ENCODE assay signal across 13 cellular contexts in genomic region chr1:24970399-24970753, GRCh38. TPM values are rescaled to one million over a fixed set of nuclear protein-coding genes. Genes with fewer than 3 reads are reported as not detected.
DNase-seq lines count a peak whose midpoint lies in the region; ATAC-seq and TF ChIP-seq lines count a peak whose summit lies in the region.
"Had no signal": no experiment of that assay in that cellular context is flagged by ENCODE, and none has a peak within 500 bp of the region (broad histone marks: within the 10 kb centered on the region; RNA-seq: fewer than 3 reads in every experiment).

No MANE protein-coding gene starts in this region.

- H4K20me1 ChIP-seq in BLaER1 treated with 17β-estradiol and CSF1 and Interleukin-3, amounts not matched to agents 10 nM and 100 nM, result no peaks in the 10 kb centered on the region

- H3K27ac Mint-ChIP-seq in activated naive CD8-positive, alpha-beta T cell treated with anti-CD3 and anti-CD28 coated beads, Interleukin-2, amount 10 ng/mL, durations not matched to agents 7 days and 5 days, result peak overlapping the region; percentile 91
- H3K27ac Mint-ChIP-seq: type B pancreatic cell had no signal

- peak overlapping the region in 10 of 11 experiments; percentile 31 to 78 (median 70); a peak in 13 of 22 replicates for H3K4me2 ChIP-seq in BLaER1 treated with 17β-estradiol and CSF1 and Interleukin-3, amounts not matched to agents 10 nM and 100 nM

- H3K4me3 Mint-ChIP-seq in activated naive CD8-positive, alpha-beta T cell treated with anti-CD3 and anti-CD28 coated beads, Interleukin-2, amount 10 ng/mL, durations not matched to agents 7 days and 5 days, result peak overlapping the region; percentile 85
- H3K4me3 Mint-ChIP-seq: type B pancreatic cell had no signal

- no peak overlapping the region for H3K27ac ChIP-seq in BLaER1 treated with 17β-estradiol and CSF1 and Interleukin-3, amounts not matched to agents 10 nM and 100 nM
- H3K27ac ChIP-seq in left lung (no peak overlapping the region), testis (no peak overlapping the region), right cardiac atrium (ENCODE audit: low read length) (no peak overlapping the region)
- H3K27ac ChIP-seq: esophagus squamous epithelium had no signal

- H3K36me3 ChIP-seq in BLaER1 treated with 17β-estradiol and CSF1 and Interleukin-3, amounts not matched to agents 10 nM and 100 nM, result no peaks in the 10 kb centered on the region
- H3K36me3 ChIP-seq in left lung (no peaks in the 10 kb centered on the region), testis (ENCODE audit: low read depth, missing control alignments) (no peaks in the 10 kb centered on the region)
- H3K36me3 ChIP-seq: esophagus squamous epithelium had no signal

- TF ChIP-seq CTCF in left lung (IDR thresholded peaks at IDR 0.05), result no peak
- no peak for TF ChIP-seq CTCF in testis (IDR thresholded peaks at IDR 0.05)

- WGBS in testis, 2 donors, result 38% methylated on average over 13 of the region's 13 CpGs; no CpG with 5 or more reads in 1 of the 2 donors
- 31% methylated on average over 13 of the region's 13 CpGs for WGBS in right cardiac atrium

- peaks cover 46 to 64% (median 53%) of the 10 kb centered on the region in 10 experiments for H3K4me1 ChIP-seq in BLaER1 treated with 17β-estradiol and CSF1 and Interleukin-3, amounts not matched to agents 10 nM and 100 nM
- peaks cover 0 to 7% of the 10 kb centered on the region in 2 donors for H3K4me1 ChIP-seq in left lung
- no peaks in the 10 kb centered on the region for H3K4me1 ChIP-seq in testis
- no peaks in the 10 kb centered on the region for H3K4me1 ChIP-seq in right cardiac atrium (ENCODE audit: control insufficient read depth, insufficient read depth, low read length)

- peaks cover 7% of the 10 kb centered on the region for H3K9me3 Mint-ChIP-seq in activated naive CD8-positive, alpha-beta T cell treated with anti-CD3 and anti-CD28 coated beads, Interleukin-2, amount 10 ng/mL, durations not matched to agents 7 days and 5 days

- H3K36me3 Mint-ChIP-seq in activated naive CD8-positive, alpha-beta T cell treated with anti-CD3 and anti-CD28 coated beads, Interleukin-2, amount 10 ng/mL, durations not matched to agents 7 days and 5 days, result peaks cover 22% of the 10 kb centered on the region
- H3K36me3 Mint-ChIP-seq: type B pancreatic cell had no signal

- DNase-seq in HK-2 (ENCODE audit: unreplicated experiment) (peak; percentile 55), left lung (no peak), GM19238 (ENCODE audit: insufficient read length, low spot score) (no peak), testis (no peak), right cardiac atrium (no peak), GM19240 (ENCODE audit: insufficient read length, low spot score) (no peak)
- no peak for DNase-seq in activated naive CD8-positive, alpha-beta T cell treated with anti-CD3 and anti-CD28 coated beads, Interleukin-2, amount 10 ng/mL, durations not matched to agents 7 days and 5 days
- DNase-seq: activated gamma-delta T cell; esophagus squamous epithelium; GF-D8; stimulated activated CD4-positive, alpha-beta T cell treated with anti-CD3 and anti-CD28 coated beads, Interleukin-2, amount 100 ng/mL, for 48 hours had no signal

- intact Hi-C loops in left lung (cut with DNase I) (no loop called here), testis (cut with DNase I; ENCODE audit: low total_unique reads) (no loop called here), right cardiac atrium (cut with DNase I) (no loop called here)

- H3K4me3 ChIP-seq in BLaER1 treated with 17β-estradiol and CSF1 and Interleukin-3, amounts not matched to agents 10 nM and 100 nM, result no peak overlapping the region
- H3K4me3 ChIP-seq in left lung (no peak overlapping the region), testis (no peak overlapping the region), right cardiac atrium (ENCODE audit: low read length) (no peak overlapping the region)
- H3K4me3 ChIP-seq: esophagus squamous epithelium had no signal

- no peaks in the 10 kb centered on the region for H3K27me3 ChIP-seq in BLaER1 treated with 17β-estradiol and CSF1 and Interleukin-3, amounts not matched to agents 10 nM and 100 nM
- H3K27me3 ChIP-seq in left lung (peaks cover 0 to 37% of the 10 kb centered on the region in 2 donors), testis (no peaks in the 10 kb centered on the region), right cardiac atrium (ENCODE audit: control insufficient read depth, insufficient read depth) (no peaks in the 10 kb centered on the region)

- no peak for ATAC-seq in activated naive CD8-positive, alpha-beta T cell treated with anti-CD3 and anti-CD28 coated beads, Interleukin-2, amount 10 ng/mL, durations not matched to agents 7 days and 5 days (ENCODE audit: low read depth)
- ATAC-seq in left lung (peak; percentile 23), right cardiac atrium (no peak)

- no peaks in the 10 kb centered on the region for H3K27me3 Mint-ChIP-seq in activated naive CD8-positive, alpha-beta T cell treated with anti-CD3 and anti-CD28 coated beads, Interleukin-2, amount 10 ng/mL, durations not matched to agents 7 days and 5 days

- POLR2A ChIA-PET in activated naive CD8-positive, alpha-beta T cell treated with anti-CD3 and anti-CD28 coated beads, Interleukin-2, amount 10 ng/mL, durations not matched to agents 7 days and 5 days (lab: Charles Lee), result interaction anchor here (0.7 to 4.0 kb wide), 18 partner anchors 10 to 129 kb away, joined by 3 to 66 read pairs (median 6); no protein-coding TSS in a partner anchor

- H3K4me1 Mint-ChIP-seq in activated naive CD8-positive, alpha-beta T cell treated with anti-CD3 and anti-CD28 coated beads, Interleukin-2, amount 10 ng/mL, durations not matched to agents 7 days and 5 days, result peaks cover 79% of the 10 kb centered on the region

- H3K9me3 ChIP-seq in BLaER1 treated with 17β-estradiol and CSF1 and Interleukin-3, amounts not matched to agents 10 nM and 100 nM (replicated peaks in 1 of 11), result peaks cover 17 to 23% (median 19%) of the 10 kb centered on the region in 11 experiments
- H3K9me3 ChIP-seq in left lung (peaks cover 0 to 11% of the 10 kb centered on the region in 2 donors), testis (no peaks in the 10 kb centered on the region), right cardiac atrium (ENCODE audit: control insufficient read depth, low read length) (no peaks in the 10 kb centered on the region)

- TF ChIP-seq POLR2A in testis (IDR thresholded peaks at IDR 0.05), result no peak

- H3K9ac ChIP-seq in BLaER1 treated with 17β-estradiol and CSF1 and Interleukin-3, amounts not matched to agents 10 nM and 100 nM, result no peak overlapping the region

RNA-seq across cellular contexts. Expression of gene RUNX3, which starts 40.3 kb away (rescaled TPM):
- 100 to 1,000 TPM; 172 TPM for total RNA-seq in activated naive CD8-positive, alpha-beta T cell treated with anti-CD3 and anti-CD28 coated beads, Interleukin-2, amount 10 ng/mL, durations not matched to agents 7 days and 5 days
- total RNA-seq in left lung (1 to 10 TPM; 2.7 to 8.7 TPM), testis (1 to 10 TPM; 5.7 to 6.4 TPM), right cardiac atrium (1 to 10 TPM in 2 of 4 donors, under 1 TPM in 2; 0.79 to 1.8 (median 0.96) TPM)
- polyA plus RNA-seq in testis (ENCODE audit: insufficient read depth, low read depth, low replicate concordance) (5.1 TPM), right cardiac atrium (0.34 TPM)

Comparison
In these comparisons a context has a peak if more than half of its experiments do, and no peak if none do; other contexts are left out.
1. RNA of gene RUNX3, which starts 40.3 kb away (total RNA-seq): 172 TPM in activated naive CD8-positive, alpha-beta T cell treated with anti-CD3 and anti-CD28 coated beads, Interleukin-2, amount 10 ng/mL, durations not matched to agents 7 days and 5 days; 2.7 to 8.7 TPM in left lung, 5.7 to 6.4 TPM in testis and 0.79 to 1.8 TPM in right cardiac atrium; every median in the first group is over 10 times any median in the second.